ENCODE assay signal across 16 cellular contexts in the genomic region with DNA sequence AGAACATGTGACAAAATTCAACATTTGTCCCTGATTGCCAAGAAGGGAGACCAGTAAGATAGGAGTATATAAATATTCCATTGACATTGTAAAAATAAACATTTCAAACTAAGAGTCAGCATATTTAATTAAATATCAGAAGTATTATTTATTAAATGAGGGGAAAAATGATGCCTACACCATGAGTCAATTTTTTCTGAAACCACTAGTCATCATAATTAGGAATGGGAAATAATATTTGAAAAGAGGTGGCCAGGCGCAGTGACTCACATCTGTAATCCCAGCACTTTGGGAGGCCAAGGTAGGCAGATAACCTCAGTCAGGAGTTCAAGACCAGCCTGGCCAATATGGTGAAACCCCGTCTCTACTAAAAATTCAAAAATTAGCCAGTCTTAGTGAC. TPM values are rescaled to one million over a fixed set of nuclear protein-coding genes. Genes with fewer than 3 reads are reported as not detected.
DNase-seq lines count a peak whose midpoint lies in the region; FAIRE-seq and TF ChIP-seq lines count a peak whose summit lies in the region.
"Had no signal": no experiment of that assay in that cellular context is flagged by ENCODE, and none has a peak within 500 bp of the region (broad histone marks: within the 10 kb centered on the region; RNA-seq: fewer than 3 reads in every experiment).

No MANE protein-coding gene starts in this region.

- no peak overlapping the region for H2AFZ ChIP-seq in astrocyte (ENCODE audit: low read depth, low read length)
- H2AFZ ChIP-seq in neural progenitor cell (replicated peaks), result no peak overlapping the region
- H2AFZ ChIP-seq in SK-N-SH (ENCODE audit: low read depth), result no peak overlapping the region

- H3K27ac Mint-ChIP-seq in astrocyte (ENCODE audit: unreplicated experiment) (no peak overlapping the region), neural progenitor cell (no peak overlapping the region)
- H3K27ac Mint-ChIP-seq: H9 had no signal

- H3K9ac ChIP-seq in astrocyte (ENCODE audit: low read length) (no peak overlapping the region), neural progenitor cell (no peak overlapping the region), SK-N-SH (no peak overlapping the region)

- no peak for TF ChIP-seq EP300 in SK-N-SH (IDR thresholded peaks at IDR 0.05; ENCODE audit: borderline replicate concordance in 1 of 2, low read depth in 1 of 2, low read length in 1 of 2)

- H3K27me3 ChIP-seq in astrocyte (ENCODE audit: insufficient read depth, low read length), result no peaks in the 10 kb centered on the region
- H3K27me3 ChIP-seq in neural progenitor cell, result no peaks in the 10 kb centered on the region
- no peaks in the 10 kb centered on the region for H3K27me3 ChIP-seq in SK-N-SH (ENCODE audit: insufficient read depth)

- H3F3A ChIP-seq in neural progenitor cell (ENCODE audit: low read depth) (no peaks in the 10 kb centered on the region), SK-N-SH (replicated peaks; ENCODE audit: insufficient read depth) (peaks cover 42% of the 10 kb centered on the region)

- TF ChIP-seq CTCF in astrocyte (IDR thresholded peaks at IDR 0.05; ENCODE audit: insufficient read depth, low read depth, low read length) (no peak), fibroblast of mammary gland (conservative IDR thresholded peaks at IDR 0.05; ENCODE audit: control insufficient read depth, insufficient read depth, low read depth, low read length) (no peak), neural progenitor cell (IDR thresholded peaks at IDR 0.05) (no peak), SK-N-SH (IDR thresholded peaks at IDR 0.05) (no peak), GM13976 (IDR thresholded peaks at IDR 0.05; ENCODE audit: borderline replicate concordance, control extremely low read depth, extremely low read depth, insufficient read depth, missing control alignments) (no peak)

- no peak for FAIRE-seq in astrocyte (lab: Jason Lieb, UNC)

- H3K79me2 ChIP-seq in astrocyte (ENCODE audit: insufficient read depth, low read length) (no peaks in the 10 kb centered on the region), neural progenitor cell (ENCODE audit: low read depth) (no peaks in the 10 kb centered on the region), SK-N-SH (ENCODE audit: insufficient read depth) (peaks cover 4% of the 10 kb centered on the region; the same call in 1 of the 2 replicates)

- no peak for TF ChIP-seq RAD21 in SK-N-SH (IDR thresholded peaks at IDR 0.05; ENCODE audit: low read length)

- H3K4me1 ChIP-seq in astrocyte (ENCODE audit: insufficient read depth, low read length) (peaks cover 26% of the 10 kb centered on the region), neural progenitor cell (no peaks in the 10 kb centered on the region), SK-N-SH (ENCODE audit: control insufficient read depth in 1 of 2, insufficient read depth in 2 of 2, low read depth in 1 of 2, low read length in 1 of 2) (peaks cover 0 to 23% of the 10 kb centered on the region in 2 experiments; a peak in 2 of 4 replicates)

- in situ Hi-C loops in GM13976 (cut with MboI; ENCODE audit: low sequenced_read_pairs, unreplicated experiment), result no loop called here

- H3K9me3 ChIP-seq in astrocyte (ENCODE audit: insufficient read depth, low read depth, low read length), result no peaks in the 10 kb centered on the region
- no peaks in the 10 kb centered on the region for H3K9me3 ChIP-seq in neural progenitor cell (ENCODE audit: low read depth)
- no peaks in the 10 kb centered on the region for H3K9me3 ChIP-seq in SK-N-SH

- POLR2A ChIA-PET in SK-N-SH (lab: Yijun Ruan, JAX), result no interaction called here

- CTCF ChIA-PET in SK-N-SH (lab: Yijun Ruan, JAX), result interaction anchor here (1.9 kb wide), 1 partner anchor 10 kb away, joined by 4 read pairs; no protein-coding TSS in a partner anchor

- H3K4me1 Mint-ChIP-seq in astrocyte (ENCODE audit: low read depth, unreplicated experiment), result peaks cover 26% of the 10 kb centered on the region
- no peaks in the 10 kb centered on the region for H3K4me1 Mint-ChIP-seq in neural progenitor cell

- H3K4me3 Mint-ChIP-seq in astrocyte (ENCODE audit: unreplicated experiment) (no peak overlapping the region), neural progenitor cell (no peak overlapping the region)
- H3K4me3 Mint-ChIP-seq: H9 had no signal

- H3K4me3 ChIP-seq in astrocyte (ENCODE audit: insufficient read depth, low read depth, low read length) (no peak overlapping the region), fibroblast of mammary gland (ENCODE audit: control insufficient read depth, low read depth, low read length) (no peak overlapping the region), neural progenitor cell (no peak overlapping the region), SK-N-SH (ENCODE audit: low read depth in 2 of 2, low read length in 1 of 2) (no peak overlapping the region)

- H3K9me2 ChIP-seq in SK-N-SH, result no peaks in the 10 kb centered on the region

- H4K20me1 ChIP-seq in astrocyte (ENCODE audit: insufficient read depth, low read length), result no peaks in the 10 kb centered on the region
- no peaks in the 10 kb centered on the region for H4K20me1 ChIP-seq in neural progenitor cell (ENCODE audit: low read depth)
- H4K20me1 ChIP-seq in SK-N-SH (ENCODE audit: insufficient read depth), result peaks cover 11% of the 10 kb centered on the region; the same call in 1 of the 2 replicates

- H3K36me3 ChIP-seq in astrocyte (ENCODE audit: insufficient read depth, low read length) (peaks cover 4% of the 10 kb centered on the region), neural progenitor cell (no peaks in the 10 kb centered on the region), SK-N-SH (replicated peaks in 1 of 2; ENCODE audit: control insufficient read depth in 1 of 2, insufficient read depth in 2 of 2, low read length in 1 of 2) (peaks cover 29 to 39% of the 10 kb centered on the region in 2 experiments)

- H3K4me2 ChIP-seq in astrocyte (ENCODE audit: low read length) (peak overlapping the region; percentile 16), neural progenitor cell (no peak overlapping the region), SK-N-SH (no peak overlapping the region)

- DNase-seq in A172 (ENCODE audit: low spot score) (peak; percentile 23), ELR (ENCODE audit: low read depth) (peak; percentile 65), astrocyte (ENCODE audit: low read depth) (no peak), fibroblast of mammary gland (ENCODE audit: low read depth) (peak; percentile 24), neural progenitor cell (ENCODE audit: low spot score) (no peak), SK-N-SH (no peak), GM13976 (ENCODE audit: low spot score) (no peak)
- no peak for DNase-seq in activated CD4-positive, CD25-positive, alpha-beta regulatory T cell (lab: John Stamatoyannopoulos, UW)
- DNase-seq: AML-193, DMS79 treated with DMSO at 0.1 percent for 48 hours, H9, NCI-H146, NCI-H226, NCI-H526 treated with DMSO at 0.1 percent for 48 hours had no signal

- 97% methylated on average over 2 of the region's 2 CpGs for WGBS in SK-N-SH (ENCODE audit: low lambda C conversion rate)

- H3K27me3 Mint-ChIP-seq in astrocyte (ENCODE audit: low read depth, unreplicated experiment), result peaks cover 3% of the 10 kb centered on the region
- H3K27me3 Mint-ChIP-seq in neural progenitor cell (ENCODE audit: insufficient read depth, low read depth), result peaks cover 3% of the 10 kb centered on the region

- H3K9me3 Mint-ChIP-seq in astrocyte (ENCODE audit: unreplicated experiment) (no peaks in the 10 kb centered on the region), neural progenitor cell (no peaks in the 10 kb centered on the region)
- H3K9me3 Mint-ChIP-seq: H9 had no signal

- H3K36me3 Mint-ChIP-seq in astrocyte (ENCODE audit: low read depth, unreplicated experiment), result peaks cover 16% of the 10 kb centered on the region
- H3K36me3 Mint-ChIP-seq in neural progenitor cell, result peaks cover 5% of the 10 kb centered on the region

- H3K27ac ChIP-seq in astrocyte (ENCODE audit: low read depth, low read length), result peak overlapping the region; percentile 79
- H3K27ac ChIP-seq in neural progenitor cell, result no peak overlapping the region
- peak overlapping the region in 1 of 2 experiments; percentile 80; a peak in 2 of 4 replicates for H3K27ac ChIP-seq in SK-N-SH (ENCODE audit: low read depth in 2 of 2, low read length in 1 of 2)
- H3K27ac ChIP-seq: RWPE1 had no signal

RNA-seq across cellular contexts. Expression of a gene that starts 2.1 kb away (rescaled TPM):
- total RNA-seq in A172 (2014; rRNA removed; shearing (Covaris generic)), result 1.1 and 1.3 TPM in 2 replicates
- total RNA-seq in astrocyte, result 2.7 and 6.4 TPM in 2 replicates
- total RNA-seq in neural progenitor cell (ENCODE audit: low replicate concordance), result 2.9 TPM in 1 of 2 replicates, not detected in the other
- 3.1 and 3.7 TPM in 2 replicates for polyA plus RNA-seq in SK-N-SH (2012; rRNA removed)
- polyA plus RNA-seq in SK-N-SH (2012; cell fraction: cytosol; rRNA removed), result 1.0 and 2.3 TPM in 2 replicates
- 3.1 and 3.2 TPM in 2 replicates for polyA plus RNA-seq in SK-N-SH (2012; cell fraction: nucleus; rRNA removed)

RNA-seq across cellular contexts. Expression of a gene that starts 10.9 kb away (rescaled TPM):
- not detected in 2 replicates for total RNA-seq in A172 (2014; rRNA removed; shearing (Covaris generic))
- total RNA-seq in astrocyte, result not detected in 2 replicates
- not detected in 2 replicates for total RNA-seq in neural progenitor cell (ENCODE audit: low replicate concordance)
- polyA plus RNA-seq in SK-N-SH (2012; rRNA removed), result not detected in 2 replicates
- polyA plus RNA-seq in SK-N-SH (2012; cell fraction: cytosol; rRNA removed), result 0.07 TPM in 1 of 2 replicates, not detected in the other
- polyA plus RNA-seq in SK-N-SH (2012; cell fraction: nucleus; rRNA removed), result 0.39 and 0.46 TPM in 2 replicates
- total RNA-seq: H9, SK-MEL-5 had no signal

RNA-seq across cellular contexts. Expression of a gene that starts 16.0 kb away (rescaled TPM):
- 180 and 186 TPM in 2 replicates for total RNA-seq in A172 (2014; rRNA removed; shearing (Covaris generic))
- 24.5 and 27.9 TPM in 2 replicates for total RNA-seq in astrocyte
- total RNA-seq in neural progenitor cell (ENCODE audit: low replicate concordance), result 33.3 and 38.6 TPM in 2 replicates
- 179 and 211 TPM in 2 replicates for polyA plus RNA-seq in SK-N-SH (2012; rRNA removed)
- polyA plus RNA-seq in SK-N-SH (2012; cell fraction: cytosol; rRNA removed), result 185 and 194 TPM in 2 replicates
- polyA plus RNA-seq in SK-N-SH (2012; cell fraction: nucleus; rRNA removed), result 42.3 and 65.4 TPM in 2 replicates

RNA-seq across cellular contexts. Expression of a gene that starts 18.4 kb away (rescaled TPM):
- total RNA-seq in A172 (2014; rRNA removed; shearing (Covaris generic)), result 31.9 and 35.0 TPM in 2 replicates
- total RNA-seq in astrocyte, result 12.4 and 16.5 TPM in 2 replicates
- total RNA-seq in neural progenitor cell (ENCODE audit: low replicate concordance), result 7.1 and 7.3 TPM in 2 replicates
- 25.2 and 37.6 TPM in 2 replicates for polyA plus RNA-seq in SK-N-SH (2012; rRNA removed)
- polyA plus RNA-seq in SK-N-SH (2012; cell fraction: cytosol; rRNA removed), result 27.7 and 28.2 TPM in 2 replicates
- 64.2 and 80.0 TPM in 2 replicates for polyA plus RNA-seq in SK-N-SH (2012; cell fraction: nucleus; rRNA removed)

RNA-seq across cellular contexts. Expression of a gene that starts 36.1 kb away (rescaled TPM):
- 48.2 and 53.7 TPM in 2 replicates for total RNA-seq in A172 (2014; rRNA removed; shearing (Covaris generic))
- total RNA-seq in astrocyte (62.0 and 62.4 TPM in 2 replicates), neural progenitor cell (ENCODE audit: low replicate concordance) (18.3 and 47.4 TPM in 2 replicates)
- polyA plus RNA-seq in SK-N-SH (2012; rRNA removed), result 64.2 and 69.4 TPM in 2 replicates
- 51.4 and 73.9 TPM in 2 replicates for polyA plus RNA-seq in SK-N-SH (2012; cell fraction: cytosol; rRNA removed)
- polyA plus RNA-seq in SK-N-SH (2012; cell fraction: nucleus; rRNA removed), result 44.1 and 60.0 TPM in 2 replicates

Comparison
In these comparisons a context has a peak if more than half of its experiments do, and no peak if none do; other contexts are left out.
1. DNase-seq: peak in A172 (single experiment), ELR (single experiment) and fibroblast of mammary gland (single experiment); none in astrocyte (single experiment), neural progenitor cell (single experiment), SK-N-SH (single experiment), GM13976 (single experiment) and activated CD4-positive, CD25-positive, alpha-beta regulatory T cell (0 of 4).